In genomic region chr17:78391843-78392242, GRCh38 we compare ENCODE assay signal across 11 cellular contexts. TPM values are rescaled to one million over a fixed set of nuclear protein-coding genes. Genes with fewer than 3 reads are reported as not detected.
A peak's percentile ranks its signal among the peaks of the same experiment; 100 is the strongest.
DNase-seq lines count a peak whose midpoint lies in the region; ATAC-seq and TF ChIP-seq lines count a peak whose summit lies in the region.
"Had no signal": no experiment of that assay in that cellular context is flagged by ENCODE, and none has a peak within 500 bp of the region (broad histone marks: within the 10 kb centered on the region; RNA-seq: fewer than 3 reads in every experiment).

No MANE protein-coding gene starts in this region.

- H3K9me3 Mint-ChIP-seq in activated T-cell treated with anti-CD3 and anti-CD28 coated beads, Interleukin-2, amount 50 U/mL, for 24 hours = no peaks in the 10 kb centered on the region
- H3K9me3 Mint-ChIP-seq: T-helper 1 cell treated with Interleukin-12 subunit alpha and Interleukin-12 subunit beta and Interleukin-4 antibody, amounts not matched to agents 30 μg/mL and 1 μg/mL, for 36 hours had no signal

- peaks cover 93% of the 10 kb centered on the region for H3K36me3 Mint-ChIP-seq in activated T-cell treated with anti-CD3 and anti-CD28 coated beads, Interleukin-2, amount 50 U/mL, for 24 hours (ENCODE audit: low read depth)

- peaks cover 66% of the 10 kb centered on the region for H3K79me2 ChIP-seq in smooth muscle cell (ENCODE audit: low read depth)

- peaks cover 26% of the 10 kb centered on the region for H4K20me1 ChIP-seq in smooth muscle cell (ENCODE audit: low read depth)

- H3K9me3 ChIP-seq in smooth muscle cell (replicated peaks; ENCODE audit: low read depth) = no peaks in the 10 kb centered on the region

- peak overlapping the region; percentile 62 for H3K9ac ChIP-seq in smooth muscle cell (ENCODE audit: low read depth)

- H3K27ac ChIP-seq in smooth muscle cell (ENCODE audit: low read depth) = peak overlapping the region; percentile 94

- H3K27me3 Mint-ChIP-seq in activated T-cell treated with anti-CD3 and anti-CD28 coated beads, Interleukin-2, amount 50 U/mL, for 24 hours = no peaks in the 10 kb centered on the region

- 6% methylated on average over 4 of the region's 4 CpGs for WGBS in smooth muscle cell (ENCODE audit: low lambda C conversion rate)

- H3K4me1 ChIP-seq in smooth muscle cell (ENCODE audit: low read depth) = peaks cover 12% of the 10 kb centered on the region

- no peaks in the 10 kb centered on the region for H3K36me3 ChIP-seq in smooth muscle cell (ENCODE audit: low read depth)

- no peak overlapping the region for H3K4me3 ChIP-seq in fibroblast of mammary gland (ENCODE audit: control insufficient read depth, low read depth, low read length)
- H3K4me3 ChIP-seq in smooth muscle cell = no peak overlapping the region

- H3F3A ChIP-seq in smooth muscle cell (ENCODE audit: low read depth) = peaks cover 24% of the 10 kb centered on the region

- no peaks in the 10 kb centered on the region for H3K27me3 ChIP-seq in smooth muscle cell (ENCODE audit: low read depth)

- no peak overlapping the region for H2AFZ ChIP-seq in smooth muscle cell (ENCODE audit: low read depth)

- no peak for DNase-seq in activated T-cell treated with anti-CD3 and anti-CD28 coated beads, Interleukin-2, amount 50 U/mL, for 24 hours
- no peak for DNase-seq in activated T-cell treated with anti-CD3 and anti-CD28 coated beads, Interleukin-2, amount 50 U/mL, for 48 hours
- DNase-seq in fibroblast of mammary gland (ENCODE audit: low read depth) (peak; percentile 54), smooth muscle cell (lab: John Stamatoyannopoulos, UW; ENCODE audit: unreplicated experiment) (no peak), KG1 (lab: John Stamatoyannopoulos, UW) (no peak), AG08396 (ENCODE audit: low spot score) (no peak)
- no peak for DNase-seq in activated CD4-positive, alpha-beta T cell treated with anti-CD3 and anti-CD28 coated beads for 4 hours
- DNase-seq: activated CD8-positive, alpha-beta memory T cell treated with anti-CD3 and anti-CD28 coated beads, Interleukin-2, amount 50 U/mL, for 48 hours; NCI-H524 had no signal

- no peak for TF ChIP-seq CTCF in fibroblast of mammary gland (conservative IDR thresholded peaks at IDR 0.05; ENCODE audit: control insufficient read depth, insufficient read depth, low read depth, low read length)
- no peak for TF ChIP-seq CTCF in smooth muscle cell (IDR thresholded peaks at IDR 0.05; ENCODE audit: borderline replicate concordance, insufficient read depth, poor library complexity, severe bottlenecking)

- peak; percentile 71 for ATAC-seq in SK-N-SH treated with all-trans-retinoic acid at 6 μM for 48 hours

- no peak overlapping the region for H3K4me3 Mint-ChIP-seq in activated T-cell treated with anti-CD3 and anti-CD28 coated beads, Interleukin-2, amount 50 U/mL, for 24 hours
- H3K4me3 Mint-ChIP-seq: T-helper 1 cell treated with Interleukin-12 subunit alpha and Interleukin-12 subunit beta and Interleukin-4 antibody, amounts not matched to agents 30 μg/mL and 1 μg/mL, for 36 hours had no signal

- H3K4me1 Mint-ChIP-seq in activated T-cell treated with anti-CD3 and anti-CD28 coated beads, Interleukin-2, amount 50 U/mL, for 24 hours (ENCODE audit: low read depth) = peaks cover 70% of the 10 kb centered on the region

- peak overlapping the region; percentile 100 for H3K27ac Mint-ChIP-seq in activated T-cell treated with anti-CD3 and anti-CD28 coated beads, Interleukin-2, amount 50 U/mL, for 24 hours
- H3K27ac Mint-ChIP-seq: T-helper 1 cell treated with Interleukin-12 subunit alpha and Interleukin-12 subunit beta and Interleukin-4 antibody, amounts not matched to agents 30 μg/mL and 1 μg/mL, for 36 hours had no signal

- H3K4me2 ChIP-seq in smooth muscle cell = peak overlapping the region; percentile 68

TF ChIP-seq in SK-N-SH treated with all-trans-retinoic acid at 6 μM for 48 hours, 23 proteins besides CTCF, POLR2A, EP300 and RAD21:
- TF ChIP-seq CSDC2 (CRISPR knock-in tag; IDR thresholded peaks at IDR 0.05) (no peak), ZNF70 (CRISPR knock-in tag; IDR thresholded peaks at IDR 0.05) (no peak), GLIS3 (CRISPR knock-in tag; IDR thresholded peaks at IDR 0.05) (no peak), ZNF565 (CRISPR knock-in tag; conservative IDR thresholded peaks at IDR 0.05; ENCODE audit: low read depth) (no peak), TSHZ2 (CRISPR knock-in tag; IDR thresholded peaks at IDR 0.05) (no peak), ZFP3 (CRISPR knock-in tag; IDR thresholded peaks at IDR 0.05) (no peak), TOX (CRISPR knock-in tag; IDR thresholded peaks at IDR 0.05; ENCODE audit: borderline replicate concordance) (no peak)

RNA-seq across cellular contexts. Expression of gene PGS1, which starts 13.4 kb away (rescaled TPM):
- 29.5 and 29.9 TPM in 2 replicates for total RNA-seq in smooth muscle cell
- 22.6 and 37.8 TPM in 2 replicates for polyA plus RNA-seq in smooth muscle cell

RNA-seq across cellular contexts. Expression of gene SOCS3, which starts 32.0 kb away (rescaled TPM):
- total RNA-seq in smooth muscle cell = 116 and 172 TPM in 2 replicates
- polyA plus RNA-seq in smooth muscle cell = 201 and 310 TPM in 2 replicates
